Comparison of ENCODE assay signal across 15 cellular contexts in genomic region chr14:89504084-89504483, GRCh38.
DNase-seq lines count a peak whose midpoint lies in the region; ATAC-seq lines count a peak whose summit lies in the region.
"Had no signal": no experiment of that assay in that cellular context is flagged by ENCODE, and none has a peak within 500 bp of the region (broad histone marks: within the 10 kb centered on the region; RNA-seq: fewer than 3 reads in every experiment).

No MANE protein-coding gene starts in this region.

- no peak overlapping the region for H3K4me3 ChIP-seq in SJCRH30
- H3K4me3 ChIP-seq: tibial artery had no signal

- peaks cover 11 to 32% of the 10 kb centered on the region in 2 donors for H3K36me3 Mint-ChIP-seq in stimulated activated naive B cell treated with anti-CD40 and anti-IgM and Interleukin-4, amounts not matched to agents 10 μg/mL and 1 μg/mL and 100 μg/mL, for 72 hours

- peak overlapping the region; percentile 83 for H3K27ac Mint-ChIP-seq in stimulated activated naive B cell treated with anti-CD40 and anti-IgM and Interleukin-4, amounts not matched to agents 10 μg/mL and 1 μg/mL and 100 μg/mL, for 72 hours

- DNase-seq in EL (peak; percentile 17), SJCRH30 (no peak), hepatic stellate cell (ENCODE audit: low spot score) (peak; percentile 16), superior temporal gyrus (ENCODE audit: extremely low spot score) (no peak), C1 segment of cervical spinal cord (lab: John Stamatoyannopoulos, UW) (no peak)
- DNase-seq in stimulated activated naive B cell treated with anti-CD40 and anti-IgM and Interleukin-4, amounts not matched to agents 10 μg/mL and 1 μg/mL and 100 μg/mL, for 72 hours: no peak
- DNase-seq: Calu3; effector memory CD4-positive, alpha-beta T cell; midbrain; NCI-H1105 treated with DMSO at 0.1 percent for 48 hours; SK-N-SH; tibial artery had no signal

- no peaks in the 10 kb centered on the region for H3K27me3 ChIP-seq in SJCRH30
- H3K27me3 ChIP-seq: tibial artery had no signal

- H3K9me3 ChIP-seq in SJCRH30 (replicated peaks): no peaks in the 10 kb centered on the region
- H3K9me3 ChIP-seq: SK-N-SH, tibial artery had no signal

- H3K36me3 ChIP-seq in SJCRH30: no peaks in the 10 kb centered on the region
- H3K36me3 ChIP-seq: tibial artery had no signal

- H3K27me3 Mint-ChIP-seq in stimulated activated naive B cell treated with anti-CD40 and anti-IgM and Interleukin-4, amounts not matched to agents 10 μg/mL and 1 μg/mL and 100 μg/mL, for 72 hours: no peaks in the 10 kb centered on the region

- peaks cover 38 to 50% of the 10 kb centered on the region in 2 donors for H3K4me1 Mint-ChIP-seq in stimulated activated naive B cell treated with anti-CD40 and anti-IgM and Interleukin-4, amounts not matched to agents 10 μg/mL and 1 μg/mL and 100 μg/mL, for 72 hours

- ATAC-seq in stimulated activated naive B cell treated with anti-CD40 and anti-IgM and Interleukin-4, amounts not matched to agents 10 μg/mL and 1 μg/mL and 100 μg/mL, for 72 hours (replicated peaks): no peak
- ATAC-seq in GM18502 (IDR thresholded peaks at IDR 0.05; ENCODE audit: poor library complexity, unreplicated experiment): no peak

- no peak overlapping the region for H3K4me3 Mint-ChIP-seq in stimulated activated naive B cell treated with anti-CD40 and anti-IgM and Interleukin-4, amounts not matched to agents 10 μg/mL and 1 μg/mL and 100 μg/mL, for 72 hours
- H3K4me3 Mint-ChIP-seq: activated naive CD4-positive, alpha-beta T cell treated with anti-CD3 and anti-CD28 coated beads for 36 hours had no signal

- no peaks in the 10 kb centered on the region for H3K9me3 Mint-ChIP-seq in stimulated activated naive B cell treated with anti-CD40 and anti-IgM and Interleukin-4, amounts not matched to agents 10 μg/mL and 1 μg/mL and 100 μg/mL, for 72 hours
- H3K9me3 Mint-ChIP-seq: activated naive CD4-positive, alpha-beta T cell treated with anti-CD3 and anti-CD28 coated beads for 36 hours had no signal

- H3K4me1 ChIP-seq in SJCRH30: peaks cover 27% of the 10 kb centered on the region

- H3K27ac ChIP-seq in SJCRH30: peak overlapping the region; percentile 19; the same call in 1 of the 2 replicates
- H3K27ac ChIP-seq: parathyroid adenoma, tibial artery had no signal

Comparison
In these comparisons a context has a peak if more than half of its experiments do, and no peak if none do; other contexts are left out.
1. DNase-seq: peak in EL (single experiment) and hepatic stellate cell (single experiment); none in SJCRH30 (0 of 2), stimulated activated naive B cell treated with anti-CD40 and anti-IgM and Interleukin-4, amounts not matched to agents 10 μg/mL and 1 μg/mL and 100 μg/mL, for 72 hours (single experiment), superior temporal gyrus (single experiment) and C1 segment of cervical spinal cord (0 of 14).